3 cellular contexts compared by ENCODE assay signal in the genomic region with DNA sequence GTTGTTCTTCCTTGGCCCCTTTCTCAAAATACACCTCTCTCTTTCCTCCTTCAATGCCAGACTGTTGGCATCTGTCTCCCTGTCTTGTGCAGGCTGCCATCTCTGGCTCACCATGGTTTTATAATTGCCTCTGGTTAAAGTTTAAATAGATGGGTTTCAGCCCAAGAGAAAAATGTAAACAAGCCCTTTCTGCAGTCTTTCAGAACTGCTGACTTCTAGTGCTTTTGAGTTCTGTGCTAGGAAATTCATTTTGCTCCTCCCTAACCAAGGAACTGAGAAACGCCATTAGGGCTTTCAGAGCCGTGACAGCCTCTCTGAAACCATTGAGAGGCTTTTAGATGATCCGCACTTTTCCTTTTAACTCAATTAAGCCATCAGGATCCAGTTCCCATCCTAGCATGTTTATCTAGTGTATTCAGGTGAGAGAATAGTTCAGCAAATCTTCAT.
A peak's percentile ranks its signal among the peaks of the same experiment; 100 is the strongest.
TF ChIP-seq lines count a peak whose summit lies in the region.

No MANE protein-coding gene starts in this region.

TF ChIP-seq in GM23338, 12 proteins besides CTCF, POLR2A, EP300 and RAD21 (continues in another document):
- TF ChIP-seq, protein P1, sequence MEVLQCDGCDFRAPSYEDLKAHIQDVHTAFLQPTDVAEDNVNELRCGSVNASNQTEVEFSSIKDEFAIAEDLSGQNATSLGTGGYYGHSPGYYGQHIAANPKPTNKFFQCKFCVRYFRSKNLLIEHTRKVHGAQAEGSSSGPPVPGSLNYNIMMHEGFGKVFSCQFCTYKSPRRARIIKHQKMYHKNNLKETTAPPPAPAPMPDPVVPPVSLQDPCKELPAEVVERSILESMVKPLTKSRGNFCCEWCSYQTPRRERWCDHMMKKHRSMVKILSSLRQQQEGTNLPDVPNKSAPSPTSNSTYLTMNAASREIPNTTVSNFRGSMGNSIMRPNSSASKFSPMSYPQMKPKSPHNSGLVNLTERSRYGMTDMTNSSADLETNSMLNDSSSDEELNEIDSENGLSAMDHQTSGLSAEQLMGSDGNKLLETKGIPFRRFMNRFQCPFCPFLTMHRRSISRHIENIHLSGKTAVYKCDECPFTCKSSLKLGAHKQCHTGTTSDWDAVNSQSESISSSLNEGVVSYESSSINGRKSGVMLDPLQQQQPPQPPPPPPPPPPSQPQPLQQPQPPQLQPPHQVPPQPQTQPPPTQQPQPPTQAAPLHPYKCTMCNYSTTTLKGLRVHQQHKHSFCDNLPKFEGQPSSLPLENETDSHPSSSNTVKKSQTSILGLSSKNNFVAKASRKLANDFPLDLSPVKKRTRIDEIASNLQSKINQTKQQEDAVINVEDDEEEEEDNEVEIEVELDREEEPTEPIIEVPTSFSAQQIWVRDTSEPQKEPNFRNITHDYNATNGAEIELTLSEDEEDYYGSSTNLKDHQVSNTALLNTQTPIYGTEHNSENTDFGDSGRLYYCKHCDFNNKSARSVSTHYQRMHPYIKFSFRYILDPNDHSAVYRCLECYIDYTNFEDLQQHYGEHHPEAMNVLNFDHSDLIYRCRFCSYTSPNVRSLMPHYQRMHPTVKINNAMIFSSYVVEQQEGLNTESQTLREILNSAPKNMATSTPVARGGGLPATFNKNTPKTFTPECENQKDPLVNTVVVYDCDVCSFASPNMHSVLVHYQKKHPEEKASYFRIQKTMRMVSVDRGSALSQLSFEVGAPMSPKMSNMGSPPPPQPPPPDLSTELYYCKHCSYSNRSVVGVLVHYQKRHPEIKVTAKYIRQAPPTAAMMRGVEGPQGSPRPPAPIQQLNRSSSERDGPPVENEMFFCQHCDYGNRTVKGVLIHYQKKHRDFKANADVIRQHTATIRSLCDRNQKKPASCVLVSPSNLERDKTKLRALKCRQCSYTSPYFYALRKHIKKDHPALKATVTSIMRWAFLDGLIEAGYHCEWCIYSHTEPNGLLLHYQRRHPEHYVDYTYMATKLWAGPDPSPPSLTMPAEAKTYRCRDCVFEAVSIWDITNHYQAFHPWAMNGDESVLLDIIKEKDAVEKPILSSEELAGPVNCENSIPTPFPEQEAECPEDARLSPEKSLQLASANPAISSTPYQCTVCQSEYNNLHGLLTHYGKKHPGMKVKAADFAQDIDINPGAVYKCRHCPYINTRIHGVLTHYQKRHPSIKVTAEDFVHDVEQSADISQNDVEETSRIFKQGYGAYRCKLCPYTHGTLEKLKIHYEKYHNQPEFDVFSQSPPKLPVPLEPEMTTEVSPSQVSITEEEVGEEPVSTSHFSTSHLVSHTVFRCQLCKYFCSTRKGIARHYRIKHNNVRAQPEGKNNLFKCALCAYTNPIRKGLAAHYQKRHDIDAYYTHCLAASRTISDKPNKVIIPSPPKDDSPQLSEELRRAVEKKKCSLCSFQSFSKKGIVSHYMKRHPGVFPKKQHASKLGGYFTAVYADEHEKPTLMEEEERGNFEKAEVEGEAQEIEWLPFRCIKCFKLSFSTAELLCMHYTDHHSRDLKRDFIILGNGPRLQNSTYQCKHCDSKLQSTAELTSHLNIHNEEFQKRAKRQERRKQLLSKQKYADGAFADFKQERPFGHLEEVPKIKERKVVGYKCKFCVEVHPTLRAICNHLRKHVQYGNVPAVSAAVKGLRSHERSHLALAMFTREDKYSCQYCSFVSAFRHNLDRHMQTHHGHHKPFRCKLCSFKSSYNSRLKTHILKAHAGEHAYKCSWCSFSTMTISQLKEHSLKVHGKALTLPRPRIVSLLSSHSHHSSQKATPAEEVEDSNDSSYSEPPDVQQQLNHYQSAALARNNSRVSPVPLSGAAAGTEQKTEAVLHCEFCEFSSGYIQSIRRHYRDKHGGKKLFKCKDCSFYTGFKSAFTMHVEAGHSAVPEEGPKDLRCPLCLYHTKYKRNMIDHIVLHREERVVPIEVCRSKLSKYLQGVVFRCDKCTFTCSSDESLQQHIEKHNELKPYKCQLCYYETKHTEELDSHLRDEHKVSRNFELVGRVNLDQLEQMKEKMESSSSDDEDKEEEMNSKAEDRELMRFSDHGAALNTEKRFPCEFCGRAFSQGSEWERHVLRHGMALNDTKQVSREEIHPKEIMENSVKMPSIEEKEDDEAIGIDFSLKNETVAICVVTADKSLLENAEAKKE (CRISPR knock-in tag; IDR thresholded peaks at IDR 0.05) = no peak
- no peak for TF ChIP-seq ZNF114 (CRISPR knock-in tag; IDR thresholded peaks at IDR 0.05)
- no peak for TF ChIP-seq EZH2 (IDR thresholded peaks at IDR 0.05; ENCODE audit: low read depth, unreplicated experiment)
- TF ChIP-seq STAT1 (IDR thresholded peaks at IDR 0.05; ENCODE audit: unreplicated experiment) = no peak
- TF ChIP-seq CREB1 (CRISPR knock-in tag; IDR thresholded peaks at IDR 0.05; ENCODE audit: low read depth) = no peak
- no peak for TF ChIP-seq JUNB (IDR thresholded peaks at IDR 0.05; ENCODE audit: unreplicated experiment)
- TF ChIP-seq NANOG (IDR thresholded peaks at IDR 0.05; ENCODE audit: borderline replicate concordance) = no peak
- TF ChIP-seq ZNF331 (CRISPR knock-in tag; IDR thresholded peaks at IDR 0.05; ENCODE audit: low read depth) = no peak
- TF ChIP-seq POLR2AphosphoS5 (IDR thresholded peaks at IDR 0.05; ENCODE audit: low read depth) = no peak

TF ChIP-seq in K562, 482 proteins besides CTCF, POLR2A, EP300 and RAD21 (continued from another document and continues in another):
- TF ChIP-seq, protein P2, sequence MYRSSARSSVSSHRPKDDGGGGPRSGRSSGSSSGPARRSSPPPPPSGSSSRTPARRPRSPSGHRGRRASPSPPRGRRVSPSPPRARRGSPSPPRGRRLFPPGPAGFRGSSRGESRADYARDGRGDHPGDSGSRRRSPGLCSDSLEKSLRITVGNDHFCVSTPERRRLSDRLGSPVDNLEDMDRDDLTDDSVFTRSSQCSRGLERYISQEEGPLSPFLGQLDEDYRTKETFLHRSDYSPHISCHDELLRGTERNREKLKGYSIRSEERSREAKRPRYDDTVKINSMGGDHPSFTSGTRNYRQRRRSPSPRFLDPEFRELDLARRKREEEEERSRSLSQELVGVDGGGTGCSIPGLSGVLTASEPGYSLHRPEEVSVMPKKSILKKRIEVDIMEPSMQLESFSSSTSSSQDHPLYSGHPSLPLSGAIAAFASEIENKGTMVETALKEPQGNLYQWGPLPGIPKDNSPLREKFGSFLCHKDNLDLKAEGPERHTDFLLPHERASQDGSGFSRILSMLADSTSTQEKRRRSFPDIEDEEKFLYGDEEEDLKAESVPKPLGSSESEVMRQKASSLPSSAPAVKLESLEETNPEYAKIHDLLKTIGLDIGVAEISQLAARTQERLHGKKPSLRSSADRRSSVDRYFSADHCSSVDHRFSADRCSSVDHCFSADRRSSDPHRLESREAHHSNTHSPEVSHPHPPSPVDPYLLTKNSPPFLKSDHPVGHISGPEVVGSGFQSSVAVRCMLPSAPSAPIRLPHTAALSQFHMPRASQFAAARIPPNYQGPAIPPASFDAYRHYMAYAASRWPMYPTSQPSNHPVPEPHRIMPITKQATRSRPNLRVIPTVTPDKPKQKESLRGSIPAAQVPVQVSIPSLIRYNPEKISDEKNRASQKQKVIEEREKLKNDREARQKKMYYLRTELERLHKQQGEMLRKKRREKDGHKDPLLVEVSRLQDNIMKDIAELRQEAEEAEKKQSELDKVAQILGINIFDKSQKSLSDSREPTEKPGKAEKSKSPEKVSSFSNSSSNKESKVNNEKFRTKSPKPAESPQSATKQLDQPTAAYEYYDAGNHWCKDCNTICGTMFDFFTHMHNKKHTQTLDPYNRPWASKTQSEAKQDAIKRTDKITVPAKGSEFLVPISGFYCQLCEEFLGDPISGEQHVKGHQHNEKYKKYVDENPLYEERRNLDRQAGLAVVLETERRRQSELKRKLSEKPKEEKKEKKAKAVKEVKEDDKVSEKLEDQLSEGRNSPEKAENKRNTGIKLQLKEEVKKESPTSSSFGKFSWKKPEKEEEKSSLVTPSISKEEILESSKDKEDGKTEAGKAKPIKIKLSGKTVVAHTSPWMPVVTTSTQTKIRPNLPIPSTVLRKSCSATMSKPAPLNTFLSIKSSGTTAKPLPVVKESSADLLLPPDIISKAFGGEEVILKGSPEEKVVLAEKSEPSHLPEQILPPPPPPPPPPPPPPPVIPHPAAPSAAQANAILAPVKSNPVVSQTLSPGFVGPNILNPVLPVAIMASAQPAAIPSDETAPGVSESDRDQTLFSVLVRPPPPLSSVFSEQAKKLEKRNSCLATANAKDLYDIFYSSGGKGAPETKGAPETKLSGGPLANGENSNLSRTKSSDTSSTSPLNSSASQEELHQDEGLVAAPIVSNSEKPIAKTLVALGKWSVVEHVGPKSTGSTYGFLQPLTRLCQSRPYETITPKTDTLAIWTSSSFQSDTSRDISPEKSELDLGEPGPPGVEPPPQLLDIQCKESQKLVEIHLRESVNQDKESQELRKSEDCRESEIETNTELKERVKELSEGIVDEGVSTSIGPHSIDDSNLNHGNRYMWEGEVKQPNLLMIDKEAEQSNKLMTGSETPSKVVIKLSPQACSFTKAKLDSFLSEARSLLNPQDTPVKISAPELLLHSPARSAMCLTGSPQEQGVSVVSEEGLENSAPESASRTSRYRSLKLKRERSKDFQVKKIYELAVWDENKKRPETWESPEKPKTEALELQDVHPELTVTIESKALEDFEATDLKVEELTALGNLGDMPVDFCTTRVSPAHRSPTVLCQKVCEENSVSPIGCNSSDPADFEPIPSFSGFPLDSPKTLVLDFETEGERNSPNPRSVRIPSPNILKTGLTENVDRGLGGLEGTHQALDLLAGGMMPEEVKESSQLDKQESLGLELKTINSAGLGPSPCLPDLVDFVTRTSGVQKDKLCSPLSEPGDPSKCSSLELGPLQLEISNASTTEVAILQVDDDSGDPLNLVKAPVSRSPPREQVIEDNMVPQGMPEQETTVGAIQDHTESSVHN (IDR thresholded peaks at IDR 0.05; ENCODE audit: borderline replicate concordance in 1 of 2, low read depth in 1 of 2) = no peak
- TF ChIP-seq FOXK2 (conservative IDR thresholded peaks at IDR 0.05 in 1 of 2, IDR thresholded peaks at IDR 0.05 in 1 of 2; ENCODE audit: low read depth in 2 of 2) = peak in 1 of 2 experiments; percentile 44; a peak in 1 of 4 replicates
- TF ChIP-seq, protein P3, sequence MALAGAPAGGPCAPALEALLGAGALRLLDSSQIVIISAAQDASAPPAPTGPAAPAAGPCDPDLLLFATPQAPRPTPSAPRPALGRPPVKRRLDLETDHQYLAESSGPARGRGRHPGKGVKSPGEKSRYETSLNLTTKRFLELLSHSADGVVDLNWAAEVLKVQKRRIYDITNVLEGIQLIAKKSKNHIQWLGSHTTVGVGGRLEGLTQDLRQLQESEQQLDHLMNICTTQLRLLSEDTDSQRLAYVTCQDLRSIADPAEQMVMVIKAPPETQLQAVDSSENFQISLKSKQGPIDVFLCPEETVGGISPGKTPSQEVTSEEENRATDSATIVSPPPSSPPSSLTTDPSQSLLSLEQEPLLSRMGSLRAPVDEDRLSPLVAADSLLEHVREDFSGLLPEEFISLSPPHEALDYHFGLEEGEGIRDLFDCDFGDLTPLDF (CRISPR knock-in tag; IDR thresholded peaks at IDR 0.05) = no peak

TF ChIP-seq in SK-N-SH treated with all-trans-retinoic acid at 6 μM for 48 hours, 23 proteins besides CTCF, POLR2A, EP300 and RAD21 (continued from another document):
- TF ChIP-seq, protein P4, sequence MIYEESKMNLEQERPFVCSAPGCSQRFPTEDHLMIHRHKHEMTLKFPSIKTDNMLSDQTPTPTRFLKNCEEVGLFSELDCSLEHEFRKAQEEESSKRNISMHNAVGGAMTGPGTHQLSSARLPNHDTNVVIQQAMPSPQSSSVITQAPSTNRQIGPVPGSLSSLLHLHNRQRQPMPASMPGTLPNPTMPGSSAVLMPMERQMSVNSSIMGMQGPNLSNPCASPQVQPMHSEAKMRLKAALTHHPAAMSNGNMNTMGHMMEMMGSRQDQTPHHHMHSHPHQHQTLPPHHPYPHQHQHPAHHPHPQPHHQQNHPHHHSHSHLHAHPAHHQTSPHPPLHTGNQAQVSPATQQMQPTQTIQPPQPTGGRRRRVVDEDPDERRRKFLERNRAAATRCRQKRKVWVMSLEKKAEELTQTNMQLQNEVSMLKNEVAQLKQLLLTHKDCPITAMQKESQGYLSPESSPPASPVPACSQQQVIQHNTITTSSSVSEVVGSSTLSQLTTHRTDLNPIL (CRISPR knock-in tag; IDR thresholded peaks at IDR 0.05; ENCODE audit: low read depth) = no peak
- TF ChIP-seq RARB (CRISPR knock-in tag; IDR thresholded peaks at IDR 0.05) = no peak
- no peak for TF ChIP-seq ISL1 (CRISPR knock-in tag; IDR thresholded peaks at IDR 0.05)
- TF ChIP-seq ZFP30 (CRISPR knock-in tag; IDR thresholded peaks at IDR 0.05) = no peak
- TF ChIP-seq ZNF565 (CRISPR knock-in tag; conservative IDR thresholded peaks at IDR 0.05; ENCODE audit: low read depth) = no peak
- TF ChIP-seq PPARA (CRISPR knock-in tag; IDR thresholded peaks at IDR 0.05; ENCODE audit: borderline replicate concordance) = no peak
- no peak for TF ChIP-seq ESRRG (CRISPR knock-in tag; IDR thresholded peaks at IDR 0.05)
- no peak for TF ChIP-seq BACH2 (CRISPR knock-in tag; IDR thresholded peaks at IDR 0.05; ENCODE audit: borderline replicate concordance)
